In the genomic region with DNA sequence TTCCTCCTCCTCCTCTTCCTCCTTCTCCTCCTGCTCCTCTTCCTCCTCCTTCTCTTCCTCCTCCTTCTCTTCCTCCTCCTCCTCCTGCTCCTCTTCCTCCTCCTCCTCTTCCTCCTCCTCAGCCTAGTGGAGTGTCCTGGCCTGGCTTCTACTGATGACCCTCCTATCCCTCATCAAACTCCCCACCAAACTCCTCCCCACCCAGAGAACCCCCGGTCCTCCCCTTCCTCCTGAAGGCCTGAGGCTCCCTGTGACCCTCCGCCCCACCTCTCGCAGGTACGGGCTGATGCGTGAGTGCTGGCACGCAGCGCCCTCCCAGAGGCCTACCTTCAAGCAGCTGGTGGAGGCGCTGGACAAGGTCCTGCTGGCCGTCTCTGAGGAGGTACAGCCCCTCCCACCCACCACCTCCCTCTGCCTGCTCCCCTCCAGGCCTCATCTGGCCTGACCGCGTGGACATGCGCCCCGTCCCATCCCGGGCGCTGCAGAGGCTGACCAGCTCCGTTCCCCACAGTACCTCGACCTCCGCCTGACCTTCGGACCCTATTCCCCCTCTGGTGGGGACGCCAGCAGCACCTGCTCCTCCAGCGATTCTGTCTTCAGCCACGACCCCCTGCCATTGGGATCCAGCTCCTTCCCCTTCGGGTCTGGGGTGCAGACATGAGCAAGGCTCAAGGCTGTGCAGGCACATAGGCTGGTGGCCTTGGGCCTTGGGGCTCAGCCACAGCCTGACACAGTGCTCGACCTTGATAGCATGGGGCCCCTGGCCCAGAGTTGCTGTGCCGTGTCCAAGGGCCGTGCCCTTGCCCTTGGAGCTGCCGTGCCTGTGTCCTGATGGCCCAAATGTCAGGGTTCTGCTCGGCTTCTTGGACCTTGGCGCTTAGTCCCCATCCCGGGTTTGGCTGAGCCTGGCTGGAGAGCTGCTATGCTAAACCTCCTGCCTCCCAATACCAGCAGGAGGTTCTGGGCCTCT, we compare ENCODE assay signal across 1 cellular context.
A peak's percentile ranks its signal among the peaks of the same experiment; 100 is the strongest.
TF ChIP-seq lines count a peak whose summit lies in the region.

No MANE protein-coding gene starts in this region.

TF ChIP-seq in WTC11, 78 proteins besides CTCF, POLR2A, EP300 and RAD21:
- TF ChIP-seq, protein P1, sequence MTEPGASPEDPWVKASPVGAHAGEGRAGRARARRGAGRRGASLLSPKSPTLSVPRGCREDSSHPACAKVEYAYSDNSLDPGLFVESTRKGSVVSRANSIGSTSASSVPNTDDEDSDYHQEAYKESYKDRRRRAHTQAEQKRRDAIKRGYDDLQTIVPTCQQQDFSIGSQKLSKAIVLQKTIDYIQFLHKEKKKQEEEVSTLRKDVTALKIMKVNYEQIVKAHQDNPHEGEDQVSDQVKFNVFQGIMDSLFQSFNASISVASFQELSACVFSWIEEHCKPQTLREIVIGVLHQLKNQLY (CRISPR knock-in tag; IDR thresholded peaks at IDR 0.05): no peak
- TF ChIP-seq ZNF263 (CRISPR knock-in tag; IDR thresholded peaks at IDR 0.05; ENCODE audit: low read depth): 0 out of 2 replicates have a peak, but pooled peaks have one; percentile 60
